ENCODE assay signal across 23 cellular contexts in genomic region chr1:195580988-195581387, GRCh38.
DNase-seq lines count a peak whose midpoint lies in the region; ATAC-seq and TF ChIP-seq lines count a peak whose summit lies in the region.
"Had no signal": no experiment of that assay in that cellular context is flagged by ENCODE, and none has a peak within 500 bp of the region (broad histone marks: within the 10 kb centered on the region; RNA-seq: fewer than 3 reads in every experiment).

No MANE protein-coding gene starts in this region.

- no peak overlapping the region for H3K4me3 Mint-ChIP-seq in glutamatergic neuron (ENCODE audit: unreplicated experiment)
- H3K4me3 Mint-ChIP-seq in Caco-2 (ENCODE audit: unreplicated experiment) = no peak overlapping the region
- H3K4me3 Mint-ChIP-seq: activated B cell treated with CpG ODN at 0.5 μM for 24 hours; activated naive CD8-positive, alpha-beta T cell treated with anti-CD3 and anti-CD28 coated beads, Interleukin-2, amount 10 ng/mL, durations not matched to agents 7 days and 5 days; natural killer cell had no signal

- DNase-seq in DMS53 treated with DMSO at 0.1 percent for 48 hours (lab: John Stamatoyannopoulos, UW; ENCODE audit: unreplicated experiment) = peak; percentile 2
- DNase-seq in RPMI7951 (ENCODE audit: low read depth) = peak; percentile 22
- DNase-seq in glutamatergic neuron = no peak
- no peak for DNase-seq in right atrium auricular region (ENCODE audit: low spot score)
- no peak for DNase-seq in Caco-2
- DNase-seq in activated naive CD4-positive, alpha-beta T cell treated with anti-CD3 and anti-CD28 coated beads, Interleukin-2, amount 50 U/mL, for 16 hours = no peak
- DNase-seq: activated B cell treated with CpG ODN at 0.5 μM for 24 hours; activated CD8-positive, alpha-beta memory T cell treated with anti-CD3 and anti-CD28 coated beads, Interleukin-2, amount 50 U/mL, for 4 hours; activated naive CD8-positive, alpha-beta T cell treated with anti-CD3 and anti-CD28 coated beads, Interleukin-2, amount 10 ng/mL, durations not matched to agents 7 days and 5 days; cerebellar nuclear complex; HCEC 1CT; hippocampal formation; left ventricle myocardium superior; natural killer cell; NCI-H1417 treated with DMSO at 0.1 percent for 48 hours; NCI-H526; sigmoid colon; stimulated activated naive CD4-positive, alpha-beta T cell treated with Interleukin-2 at 50 U/mL for 16 hours had no signal

- CTCF ChIA-PET in Caco-2 (lab: Charles Lee) = no interaction called here

- H3K27me3 ChIP-seq in right atrium auricular region (no peaks in the 10 kb centered on the region), Caco-2 (replicated peaks; ENCODE audit: control insufficient read depth, insufficient read depth, low read length) (no peaks in the 10 kb centered on the region)
- H3K27me3 ChIP-seq: BLaER1, sigmoid colon, vagina had no signal

- no peaks in the 10 kb centered on the region for H3K36me3 Mint-ChIP-seq in glutamatergic neuron (ENCODE audit: unreplicated experiment)
- H3K36me3 Mint-ChIP-seq in Caco-2 (ENCODE audit: insufficient read depth, unreplicated experiment) = no peaks in the 10 kb centered on the region
- H3K36me3 Mint-ChIP-seq: activated naive CD8-positive, alpha-beta T cell treated with anti-CD3 and anti-CD28 coated beads, Interleukin-2, amount 10 ng/mL, durations not matched to agents 7 days and 5 days had no signal

- intact Hi-C loops in Caco-2 (cut with micrococcal nuclease; ENCODE audit: unreplicated experiment) = no loop called here

- H3K27me3 Mint-ChIP-seq in glutamatergic neuron (ENCODE audit: unreplicated experiment) (peaks cover 2% of the 10 kb centered on the region), Caco-2 (ENCODE audit: insufficient read depth, unreplicated experiment) (no peaks in the 10 kb centered on the region)
- H3K27me3 Mint-ChIP-seq: activated B cell treated with CpG ODN at 0.5 μM for 24 hours; activated naive CD8-positive, alpha-beta T cell treated with anti-CD3 and anti-CD28 coated beads, Interleukin-2, amount 10 ng/mL, durations not matched to agents 7 days and 5 days had no signal

- H3K4me1 Mint-ChIP-seq in glutamatergic neuron (ENCODE audit: low read depth, unreplicated experiment) (no peaks in the 10 kb centered on the region), Caco-2 (ENCODE audit: low read depth, unreplicated experiment) (no peaks in the 10 kb centered on the region)
- H3K4me1 Mint-ChIP-seq: activated B cell treated with CpG ODN at 0.5 μM for 24 hours; activated naive CD8-positive, alpha-beta T cell treated with anti-CD3 and anti-CD28 coated beads, Interleukin-2, amount 10 ng/mL, durations not matched to agents 7 days and 5 days; natural killer cell had no signal

- no peaks in the 10 kb centered on the region for H3K9me3 Mint-ChIP-seq in glutamatergic neuron (ENCODE audit: unreplicated experiment)
- no peaks in the 10 kb centered on the region for H3K9me3 Mint-ChIP-seq in Caco-2 (ENCODE audit: unreplicated experiment)

- H3K4me1 ChIP-seq in right atrium auricular region (no peaks in the 10 kb centered on the region), Caco-2 (no peaks in the 10 kb centered on the region)
- H3K4me1 ChIP-seq: BLaER1, sigmoid colon, vagina had no signal

- no peak overlapping the region for H3K27ac ChIP-seq in right atrium auricular region
- H3K27ac ChIP-seq: BLaER1, sigmoid colon, SK-N-MC, vagina had no signal

- BruUV-seq in Caco-2 (replicated peaks; lab: Mats Ljungman, UMichigan) = no TSS peak

- H3K36me3 ChIP-seq in right atrium auricular region (no peaks in the 10 kb centered on the region), Caco-2 (ENCODE audit: control insufficient read depth, insufficient read depth, low read length) (no peaks in the 10 kb centered on the region)
- H3K36me3 ChIP-seq: BLaER1, sigmoid colon, vagina had no signal

- TF ChIP-seq CTCF in glutamatergic neuron (IDR thresholded peaks at IDR 0.05; ENCODE audit: partially characterized antibody, unreplicated experiment) = peak; percentile 77
- peak in 1 of 2 donors; percentile 37 for TF ChIP-seq CTCF in right atrium auricular region (IDR thresholded peaks at IDR 0.05)
- TF ChIP-seq CTCF in Caco-2 (IDR thresholded peaks at IDR 0.05; ENCODE audit: insufficient read depth in 1 of 2, low read depth in 1 of 2, low read length in 1 of 2, severe bottlenecking in 1 of 2, unreplicated experiment in 1 of 2) = peak in 1 of 2 experiments; percentile 25

- H3K4me3 ChIP-seq in right atrium auricular region (no peak overlapping the region), Caco-2 (ENCODE audit: low read depth, low read length) (no peak overlapping the region)
- H3K4me3 ChIP-seq: BLaER1, sigmoid colon, SK-N-MC, vagina had no signal

- ATAC-seq in HG02973 (IDR thresholded peaks at IDR 0.05; ENCODE audit: unreplicated experiment) = peak; percentile 80
- no peak for ATAC-seq in HG02623 (IDR thresholded peaks at IDR 0.05; ENCODE audit: unreplicated experiment)
- ATAC-seq: left ventricle myocardium superior, natural killer cell had no signal

- POLR2A ChIA-PET in Caco-2 (lab: Charles Lee) = no interaction called here

- H3K27ac Mint-ChIP-seq in glutamatergic neuron (ENCODE audit: unreplicated experiment) (no peak overlapping the region), Caco-2 (ENCODE audit: unreplicated experiment) (no peak overlapping the region)
- H3K27ac Mint-ChIP-seq: activated B cell treated with CpG ODN at 0.5 μM for 24 hours; activated naive CD8-positive, alpha-beta T cell treated with anti-CD3 and anti-CD28 coated beads, Interleukin-2, amount 10 ng/mL, durations not matched to agents 7 days and 5 days; natural killer cell had no signal

- H3K9me3 ChIP-seq in right atrium auricular region = no peaks in the 10 kb centered on the region
- H3K9me3 ChIP-seq in Caco-2 = no peaks in the 10 kb centered on the region
- H3K9me3 ChIP-seq: BLaER1, sigmoid colon, vagina had no signal

Comparison
In these comparisons a context has a peak if more than half of its experiments do, and no peak if none do; other contexts are left out.
1. DNase-seq: peak in DMS53 treated with DMSO at 0.1 percent for 48 hours (single experiment) and RPMI7951 (single experiment); none in glutamatergic neuron (single experiment), right atrium auricular region (single experiment), Caco-2 (0 of 2) and activated naive CD4-positive, alpha-beta T cell treated with anti-CD3 and anti-CD28 coated beads, Interleukin-2, amount 50 U/mL, for 16 hours (single experiment).